ENCODE assay signal across 8 cellular contexts in genomic region chr20:62143976-62144825, GRCh38. TPM values are rescaled to one million over a fixed set of nuclear protein-coding genes. Genes with fewer than 3 reads are reported as not detected.
DNase-seq lines count a peak whose midpoint lies in the region; ATAC-seq and TF ChIP-seq lines count a peak whose summit lies in the region.

No MANE protein-coding gene starts in this region.

- no peaks in the 10 kb centered on the region for H3K9me3 ChIP-seq in CD4-positive, CD25-positive, alpha-beta regulatory T cell (ENCODE audit: control insufficient read depth in 2 of 2, low read length in 2 of 2)
- H3K9me3 ChIP-seq in body of pancreas (no peaks in the 10 kb centered on the region), iPS-20b (ENCODE audit: insufficient read depth, low read depth, low read length) (no peaks in the 10 kb centered on the region)

- peaks cover 5% of the 10 kb centered on the region for H3K27me3 Mint-ChIP-seq in CD4-positive, CD25-positive, alpha-beta regulatory T cell

- peaks cover 38% of the 10 kb centered on the region for H3K4me1 ChIP-seq in CD4-positive, CD25-positive, alpha-beta regulatory T cell (ENCODE audit: control insufficient read depth, insufficient read depth, low read length, poor library complexity, severe bottlenecking)
- peaks cover 34% of the 10 kb centered on the region for H3K4me1 ChIP-seq in body of pancreas
- peaks cover 13% of the 10 kb centered on the region; the same call in 1 of the 2 replicates for H3K4me1 ChIP-seq in iPS-20b (ENCODE audit: insufficient read depth, low read length)

- peak overlapping the region; percentile 55; the same call in 1 of the 2 replicates for H3K9ac ChIP-seq in iPS-20b (ENCODE audit: low read depth, low read length)

- 1% methylated on average over 8 to 87 of the region's 100 CpGs for WGBS in body of pancreas, 2 donors

- H3K9me3 Mint-ChIP-seq in CD4-positive, CD25-positive, alpha-beta regulatory T cell, result no peaks in the 10 kb centered on the region

- ATAC-seq in CD4-positive, CD25-positive, alpha-beta regulatory T cell (ENCODE audit: low read depth in 2 of 2), result no peak
- ATAC-seq in GM19372 (IDR thresholded peaks at IDR 0.05; ENCODE audit: low read depth, unreplicated experiment) (peak; percentile 22), body of pancreas (peak; percentile 24), GM21515 (IDR thresholded peaks at IDR 0.05; ENCODE audit: unreplicated experiment) (no peak)

- peak; percentile 22 to 66 (median 33) for DNase-seq in CD4-positive, CD25-positive, alpha-beta regulatory T cell
- peak; percentile 73 for DNase-seq in HT-29 (ENCODE audit: low spot score)
- DNase-seq in T-helper 1 cell, result peak in 4 of 5 donors; percentile 30 to 63 (median 40)
- DNase-seq in body of pancreas, result peak; percentile 46 to 66 (median 60)

- peaks cover 7% of the 10 kb centered on the region for H3K36me3 Mint-ChIP-seq in CD4-positive, CD25-positive, alpha-beta regulatory T cell

- peaks cover 0 to 60% (median 38%) of the 10 kb centered on the region in 4 donors for H3K4me1 Mint-ChIP-seq in CD4-positive, CD25-positive, alpha-beta regulatory T cell

- peak overlapping the region; percentile 52 to 74 (median 59) for H3K27ac Mint-ChIP-seq in CD4-positive, CD25-positive, alpha-beta regulatory T cell

- peak overlapping the region; percentile 23 for H3K27ac ChIP-seq in CD4-positive, CD25-positive, alpha-beta regulatory T cell (ENCODE audit: insufficient read depth, low read length, poor library complexity, severe bottlenecking)
- peak overlapping the region; percentile 92 to 98 (median 92) for H3K27ac ChIP-seq in body of pancreas
- no peak overlapping the region for H3K27ac ChIP-seq in iPS-20b (ENCODE audit: low read length)
- H3K27ac ChIP-seq in skin epidermis, result peak overlapping the region in 19 of 21 experiments; percentile 20 to 100 (median 92)

- H3K4me3 Mint-ChIP-seq in CD4-positive, CD25-positive, alpha-beta regulatory T cell, result peak overlapping the region; percentile 87 to 95 (median 92)

- peaks cover 17% of the 10 kb centered on the region for H3K36me3 ChIP-seq in CD4-positive, CD25-positive, alpha-beta regulatory T cell (ENCODE audit: control insufficient read depth, insufficient read depth, low read length)
- H3K36me3 ChIP-seq in body of pancreas (replicated peaks in 1 of 2; ENCODE audit: insufficient read depth in 1 of 2, low read depth in 2 of 2), result peaks cover 2 to 6% of the 10 kb centered on the region in 2 donors
- H3K36me3 ChIP-seq in iPS-20b (ENCODE audit: insufficient read depth, low read depth, low read length), result peaks cover 37% of the 10 kb centered on the region

- no peaks in the 10 kb centered on the region for H3K27me3 ChIP-seq in CD4-positive, CD25-positive, alpha-beta regulatory T cell (ENCODE audit: control insufficient read depth, insufficient read depth, low read length)
- H3K27me3 ChIP-seq in body of pancreas (no peaks in the 10 kb centered on the region), iPS-20b (ENCODE audit: insufficient read depth, low read length) (peaks cover 4% of the 10 kb centered on the region; the same call in 1 of the 2 replicates)

- peak in 1 of 7 experiments; percentile 15 for TF ChIP-seq CTCF in body of pancreas (IDR thresholded peaks at IDR 0.05)

- intact Hi-C loops in body of pancreas (cut with DNase I), result no loop called here

- peak overlapping the region; percentile 84 for H3K4me3 ChIP-seq in CD4-positive, CD25-positive, alpha-beta regulatory T cell (ENCODE audit: low read depth, low read length)
- H3K4me3 ChIP-seq in body of pancreas (peak overlapping the region in 1 of 2 donors; percentile 35), iPS-20b (ENCODE audit: low read length) (peak overlapping the region; percentile 75), skin epidermis (peak overlapping the region; percentile 62 to 97 (median 91))

- peak in 2 of 3 donors; percentile 18 to 33 for TF ChIP-seq POLR2A in body of pancreas (IDR thresholded peaks at IDR 0.05)

RNA-seq across cellular contexts. Expression of gene SS18L1, which starts 0.6 kb away (rescaled TPM):
- total RNA-seq in CD4-positive, CD25-positive, alpha-beta regulatory T cell, result 21.0 TPM
- polyA plus RNA-seq in CD4-positive, CD25-positive, alpha-beta regulatory T cell, result under 1 TPM; 0.39 to 0.98 (median 0.73) TPM
- 57.1 and 65.8 TPM in 2 replicates for total RNA-seq in HT-29 (2014; rRNA removed; shearing (Covaris generic))
- 10 to 100 TPM; 11.4 to 14.5 TPM for total RNA-seq in body of pancreas

RNA-seq across cellular contexts. Expression of gene PSMA7, which starts 1.0 kb away (rescaled TPM):
- 172 TPM for total RNA-seq in CD4-positive, CD25-positive, alpha-beta regulatory T cell
- polyA plus RNA-seq in CD4-positive, CD25-positive, alpha-beta regulatory T cell, result 100 to 1,000 TPM; 512 to 670 (median 608) TPM
- total RNA-seq in HT-29 (2014; rRNA removed; shearing (Covaris generic)), result 822 and 933 TPM in 2 replicates
- 100 to 1,000 TPM; 174 to 176 TPM for total RNA-seq in body of pancreas

RNA-seq across cellular contexts. Expression of gene LSM14B, which starts 21.9 kb away (rescaled TPM):
- 33.7 TPM for total RNA-seq in CD4-positive, CD25-positive, alpha-beta regulatory T cell
- 1 to 10 TPM in 2 of 4 donors, under 1 TPM in 2; 0.65 to 1.9 (median 1.0) TPM for polyA plus RNA-seq in CD4-positive, CD25-positive, alpha-beta regulatory T cell
- 76.1 and 80.0 TPM in 2 replicates for total RNA-seq in HT-29 (2014; rRNA removed; shearing (Covaris generic))
- total RNA-seq in body of pancreas, result 10 to 100 TPM; 11.5 to 12.2 TPM

RNA-seq across cellular contexts. Expression of gene MTG2, which starts 38.6 kb away (rescaled TPM):
- 17.5 TPM for total RNA-seq in CD4-positive, CD25-positive, alpha-beta regulatory T cell
- 10 to 100 TPM; 18.7 to 23.6 (median 20.4) TPM for polyA plus RNA-seq in CD4-positive, CD25-positive, alpha-beta regulatory T cell
- total RNA-seq in HT-29 (2014; rRNA removed; shearing (Covaris generic)), result 41.9 and 44.2 TPM in 2 replicates
- total RNA-seq in body of pancreas, result 10 to 100 TPM in 1 of 2 donors, 1 to 10 TPM in 1; 8.8 to 16.5 TPM

Comparison
In these comparisons a context has a peak if more than half of its experiments do, and no peak if none do; other contexts are left out.
1. ATAC-seq: peak in GM19372 (single experiment) and body of pancreas (single experiment); none in CD4-positive, CD25-positive, alpha-beta regulatory T cell (0 of 2) and GM21515 (single experiment).
2. Peak in every context shown above with its lines, with median percentiles within 50 percentile points of each other: DNase-seq.